8 cellular contexts compared by ENCODE assay signal in the genomic region with DNA sequence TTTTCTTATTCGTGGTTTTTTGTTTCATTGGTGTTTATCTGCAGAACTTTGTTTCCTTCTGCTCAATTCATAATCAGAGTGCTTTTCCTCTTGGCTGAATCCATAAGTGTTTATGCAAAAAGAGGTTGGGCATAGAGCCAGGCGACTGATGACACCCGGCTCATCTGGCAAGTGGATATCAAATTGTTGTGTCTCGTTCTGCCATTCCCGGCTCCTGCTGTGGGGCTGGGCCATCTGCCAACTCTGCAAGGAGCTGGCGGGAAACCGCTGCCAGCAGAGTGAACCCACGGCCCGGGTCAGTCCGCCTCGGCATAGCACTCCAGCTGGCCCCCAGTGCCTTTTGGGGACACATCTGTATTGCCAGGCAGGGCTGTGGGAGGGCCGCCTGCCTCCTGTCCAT.
DNase-seq lines count a peak whose midpoint lies in the region; ATAC-seq and TF ChIP-seq lines count a peak whose summit lies in the region.
"Not testable (repeated sequence)": the region's sequence is repeated elsewhere in the genome, so short reads cannot be mapped to it uniquely, and the experiment has no call there.

No MANE protein-coding gene starts in this region.

- H3K4me3 Mint-ChIP-seq in MCF 10A (ENCODE audit: unreplicated experiment): not testable (repeated sequence)

- not testable (repeated sequence) for BruUV-seq in MCF 10A (replicated peaks; lab: Mats Ljungman, UMichigan)

- not testable (repeated sequence) for ATAC-seq in Right ventricle myocardium inferior

- H3K36me3 Mint-ChIP-seq in MCF 10A (ENCODE audit: insufficient read depth, unreplicated experiment): not testable (repeated sequence)

- not testable (repeated sequence) for H3K4me3 ChIP-seq in AG04450 (ENCODE audit: low read depth, low read length); skeletal muscle cell (ENCODE audit: low read depth, low read length)

- H3K9me3 ChIP-seq in AG04450 (ENCODE audit: control insufficient read depth, insufficient read depth, low read length): not testable (repeated sequence)

- not testable (repeated sequence) for H3K9me3 Mint-ChIP-seq in MCF 10A (ENCODE audit: unreplicated experiment)

- POLR2A ChIA-PET in AG04450 (lab: Yijun Ruan, JAX); MCF 10A (lab: Yijun Ruan, JAX): not testable (repeated sequence)

- peak; percentile 38 for DNase-seq in AG04450 (ENCODE audit: low read depth, low spot score)
- DNase-seq in H4 (ENCODE audit: low spot score): peak; percentile 64
- peak; percentile 72 to 83 for DNase-seq in NCI-H187 (lab: John Stamatoyannopoulos, UW)
- DNase-seq in NCI-H748 (lab: John Stamatoyannopoulos, UW; ENCODE audit: unreplicated experiment): peak; percentile 94
- peak; percentile 89 for DNase-seq in MCF 10A (ENCODE audit: unreplicated experiment)
- DNase-seq in Right ventricle myocardium inferior (ENCODE audit: missing footprints): peak; percentile 82
- peak; percentile 54 for DNase-seq in medulla oblongata (ENCODE audit: extremely low spot score)
- peak; percentile 28 for DNase-seq in skeletal muscle cell (ENCODE audit: low read depth)

- H3K4me1 Mint-ChIP-seq in MCF 10A (ENCODE audit: insufficient read depth, unreplicated experiment): peaks cover 12% of the 10 kb centered on the region

- H3K27ac ChIP-seq in AG04450 (ENCODE audit: low read depth, low read length): not testable (repeated sequence)

- CTCF ChIA-PET in AG04450 (lab: Charles Lee); MCF 10A (lab: Yijun Ruan, JAX): not testable (repeated sequence)

- not testable (repeated sequence) for H3K27me3 Mint-ChIP-seq in MCF 10A (ENCODE audit: insufficient read depth, unreplicated experiment)

- intact Hi-C loops in MCF 10A (cut with micrococcal nuclease); Right ventricle myocardium inferior (cut with DNase I): not testable (repeated sequence)

- not testable (repeated sequence) for H3K27me3 ChIP-seq in AG04450 (ENCODE audit: control insufficient read depth, insufficient read depth, low read length)

- H3K27ac Mint-ChIP-seq in MCF 10A (ENCODE audit: low read depth, unreplicated experiment): peak overlapping the region; percentile 14

- not testable (repeated sequence) for TF ChIP-seq CTCF in AG04450 (IDR thresholded peaks at IDR 0.05; ENCODE audit: low read depth, low read length); MCF 10A (IDR thresholded peaks at IDR 0.05; ENCODE audit: unreplicated experiment)

Comparison
In these comparisons a context has a peak if more than half of its experiments do, and no peak if none do; other contexts are left out.
1. DNase-seq: peak in every context shown above with its lines; median percentile 94 in NCI-H748; 89 in MCF 10A; 82 in Right ventricle myocardium inferior; 78 in NCI-H187; 64 in H4; 54 in medulla oblongata; 38 in AG04450; 28 in skeletal muscle cell.